ENCODE assay signal across 8 cellular contexts in genomic region chr20:35283441-35284266, GRCh38. TPM values are rescaled to one million over a fixed set of nuclear protein-coding genes. Genes with fewer than 3 reads are reported as not detected.
DNase-seq lines count a peak whose midpoint lies in the region; ATAC-seq, FAIRE-seq and TF ChIP-seq lines count a peak whose summit lies in the region.

No MANE protein-coding gene starts in this region.

- H3K27me3 ChIP-seq in BLaER1 (no peaks in the 10 kb centered on the region), right atrium auricular region (no peaks in the 10 kb centered on the region), small intestine (ENCODE audit: control insufficient read depth in 2 of 2, insufficient read depth in 2 of 2, low read length in 2 of 2) (no peaks in the 10 kb centered on the region)

- peak overlapping the region; percentile 98 for H3K4me3 ChIP-seq in BLaER1
- peak overlapping the region; percentile 66 to 81 for H3K4me3 ChIP-seq in right atrium auricular region
- H3K4me3 ChIP-seq in small intestine (ENCODE audit: low read depth in 1 of 2, low read length in 2 of 2), result peak overlapping the region; percentile 90 to 99

- peak overlapping the region; percentile 88 for H3K27ac Mint-ChIP-seq in HFFc6
- H3K27ac Mint-ChIP-seq in WTC11, result peak overlapping the region; percentile 84

- CTCF ChIA-PET in WTC11 (lab: Charles Lee), result interaction anchor here (0.7 to 2.4 kb wide), 10 partner anchors 10 to 300 kb away, joined by 3 to 14 read pairs (median 4); no protein-coding TSS in a partner anchor

- FAIRE-seq in small intestine (lab: Jason Lieb, UNC), result no peak

- peaks cover 36% of the 10 kb centered on the region for H3K36me3 Mint-ChIP-seq in HFFc6 (ENCODE audit: low read depth)
- H3K36me3 Mint-ChIP-seq in WTC11, result peaks cover 30% of the 10 kb centered on the region

- H3K27me3 Mint-ChIP-seq in HFFc6 (ENCODE audit: insufficient read depth) (no peaks in the 10 kb centered on the region; the same call in 1 of the 2 replicates), WTC11 (ENCODE audit: low read depth) (no peaks in the 10 kb centered on the region; the same call in 1 of the 2 replicates)

- H3K4me1 Mint-ChIP-seq in HFFc6 (ENCODE audit: low read depth) (peaks cover 44% of the 10 kb centered on the region), WTC11 (peaks cover 18% of the 10 kb centered on the region)

- peaks cover 20% of the 10 kb centered on the region for H3K4me1 ChIP-seq in BLaER1
- H3K4me1 ChIP-seq in right atrium auricular region, result peaks cover 0 to 20% of the 10 kb centered on the region in 2 donors
- H3K4me1 ChIP-seq in small intestine (ENCODE audit: control insufficient read depth in 2 of 2, insufficient read depth in 1 of 2, low read depth in 1 of 2, low read length in 1 of 2), result peaks cover 5 to 13% of the 10 kb centered on the region in 2 donors

- H3K36me3 ChIP-seq in BLaER1, result peaks cover 43% of the 10 kb centered on the region
- H3K36me3 ChIP-seq in right atrium auricular region, result peaks cover 21% of the 10 kb centered on the region
- H3K36me3 ChIP-seq in small intestine (ENCODE audit: control insufficient read depth in 2 of 2, insufficient read depth in 2 of 2, low read length in 2 of 2), result peaks cover 9 to 15% of the 10 kb centered on the region in 2 donors

- peaks cover 38% of the 10 kb centered on the region for H4K20me1 ChIP-seq in BLaER1

- ATAC-seq in WTC11, result no peak; the same call in 1 of the 2 replicates
- ATAC-seq in HG02884 (IDR thresholded peaks at IDR 0.05; ENCODE audit: unreplicated experiment), result no peak
- no peak for ATAC-seq in GM21825 (IDR thresholded peaks at IDR 0.05; ENCODE audit: unreplicated experiment)
- ATAC-seq in HG03196 (IDR thresholded peaks at IDR 0.05; ENCODE audit: unreplicated experiment), result no peak

- H3K4me2 ChIP-seq in BLaER1, result peak overlapping the region; percentile 90

- no peak for TF ChIP-seq CTCF in HFFc6 (IDR thresholded peaks at IDR 0.05)
- TF ChIP-seq CTCF in WTC11 (IDR thresholded peaks at IDR 0.05), result no peak
- no peak for TF ChIP-seq CTCF in right atrium auricular region (IDR thresholded peaks at IDR 0.05)

- H3K4me3 Mint-ChIP-seq in HFFc6 (peak overlapping the region; percentile 92), WTC11 (peak overlapping the region; percentile 94)

- H3K9me3 Mint-ChIP-seq in HFFc6, result no peaks in the 10 kb centered on the region
- no peaks in the 10 kb centered on the region for H3K9me3 Mint-ChIP-seq in WTC11

- DNase-seq in HFFc6, result no peak
- DNase-seq in WTC11 (ENCODE audit: low spot score), result no peak
- DNase-seq in right atrium auricular region (ENCODE audit: low spot score), result no peak
- DNase-seq in small intestine, result peak; percentile 56

- peak overlapping the region; percentile 86 for H3K27ac ChIP-seq in BLaER1
- H3K27ac ChIP-seq in right atrium auricular region, result peak overlapping the region; percentile 79 to 86
- peak overlapping the region; percentile 80 to 86 for H3K27ac ChIP-seq in small intestine (ENCODE audit: low read depth in 1 of 2, low read length in 1 of 2)

- H3K9me3 ChIP-seq in BLaER1 (no peaks in the 10 kb centered on the region), right atrium auricular region (no peaks in the 10 kb centered on the region), small intestine (ENCODE audit: control insufficient read depth, low read depth) (no peaks in the 10 kb centered on the region)

- H3K9ac ChIP-seq in BLaER1, result peak overlapping the region; percentile 95

- POLR2A ChIA-PET in WTC11 (lab: Charles Lee), result interaction anchor here (1.2 to 2.0 kb wide), 5 partner anchors 8 to 172 kb away, joined by 4 to 12 read pairs (median 5); partner anchors contain the start of genes CEP250 and EDEM2

- WGBS in small intestine, 3 donors, result 6 to 16% (median 11%) methylated on average over 24 of the region's 24 CpGs

TF ChIP-seq in WTC11, 78 proteins besides CTCF, POLR2A, EP300 and RAD21 (continues in another document):
- TF ChIP-seq, protein P1, sequence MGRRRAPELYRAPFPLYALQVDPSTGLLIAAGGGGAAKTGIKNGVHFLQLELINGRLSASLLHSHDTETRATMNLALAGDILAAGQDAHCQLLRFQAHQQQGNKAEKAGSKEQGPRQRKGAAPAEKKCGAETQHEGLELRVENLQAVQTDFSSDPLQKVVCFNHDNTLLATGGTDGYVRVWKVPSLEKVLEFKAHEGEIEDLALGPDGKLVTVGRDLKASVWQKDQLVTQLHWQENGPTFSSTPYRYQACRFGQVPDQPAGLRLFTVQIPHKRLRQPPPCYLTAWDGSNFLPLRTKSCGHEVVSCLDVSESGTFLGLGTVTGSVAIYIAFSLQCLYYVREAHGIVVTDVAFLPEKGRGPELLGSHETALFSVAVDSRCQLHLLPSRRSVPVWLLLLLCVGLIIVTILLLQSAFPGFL (CRISPR knock-in tag; IDR thresholded peaks at IDR 0.05; ENCODE audit: borderline replicate concordance), result no peak
- TF ChIP-seq PRRX2 (CRISPR knock-in tag; IDR thresholded peaks at IDR 0.05) (no peak), NFE2L1 (CRISPR knock-in tag; IDR thresholded peaks at IDR 0.05) (no peak), ETV6 (CRISPR knock-in tag; IDR thresholded peaks at IDR 0.05) (no peak), ZNF317 (CRISPR knock-in tag; IDR thresholded peaks at IDR 0.05; ENCODE audit: borderline replicate concordance, low read depth) (no peak), IRF1 (CRISPR knock-in tag; IDR thresholded peaks at IDR 0.05) (no peak), RORB (CRISPR knock-in tag; IDR thresholded peaks at IDR 0.05) (no peak), GTF2I (CRISPR knock-in tag; conservative IDR thresholded peaks at IDR 0.05) (no peak), USF1 (CRISPR knock-in tag; IDR thresholded peaks at IDR 0.05) (no peak)
- TF ChIP-seq, protein P2, sequence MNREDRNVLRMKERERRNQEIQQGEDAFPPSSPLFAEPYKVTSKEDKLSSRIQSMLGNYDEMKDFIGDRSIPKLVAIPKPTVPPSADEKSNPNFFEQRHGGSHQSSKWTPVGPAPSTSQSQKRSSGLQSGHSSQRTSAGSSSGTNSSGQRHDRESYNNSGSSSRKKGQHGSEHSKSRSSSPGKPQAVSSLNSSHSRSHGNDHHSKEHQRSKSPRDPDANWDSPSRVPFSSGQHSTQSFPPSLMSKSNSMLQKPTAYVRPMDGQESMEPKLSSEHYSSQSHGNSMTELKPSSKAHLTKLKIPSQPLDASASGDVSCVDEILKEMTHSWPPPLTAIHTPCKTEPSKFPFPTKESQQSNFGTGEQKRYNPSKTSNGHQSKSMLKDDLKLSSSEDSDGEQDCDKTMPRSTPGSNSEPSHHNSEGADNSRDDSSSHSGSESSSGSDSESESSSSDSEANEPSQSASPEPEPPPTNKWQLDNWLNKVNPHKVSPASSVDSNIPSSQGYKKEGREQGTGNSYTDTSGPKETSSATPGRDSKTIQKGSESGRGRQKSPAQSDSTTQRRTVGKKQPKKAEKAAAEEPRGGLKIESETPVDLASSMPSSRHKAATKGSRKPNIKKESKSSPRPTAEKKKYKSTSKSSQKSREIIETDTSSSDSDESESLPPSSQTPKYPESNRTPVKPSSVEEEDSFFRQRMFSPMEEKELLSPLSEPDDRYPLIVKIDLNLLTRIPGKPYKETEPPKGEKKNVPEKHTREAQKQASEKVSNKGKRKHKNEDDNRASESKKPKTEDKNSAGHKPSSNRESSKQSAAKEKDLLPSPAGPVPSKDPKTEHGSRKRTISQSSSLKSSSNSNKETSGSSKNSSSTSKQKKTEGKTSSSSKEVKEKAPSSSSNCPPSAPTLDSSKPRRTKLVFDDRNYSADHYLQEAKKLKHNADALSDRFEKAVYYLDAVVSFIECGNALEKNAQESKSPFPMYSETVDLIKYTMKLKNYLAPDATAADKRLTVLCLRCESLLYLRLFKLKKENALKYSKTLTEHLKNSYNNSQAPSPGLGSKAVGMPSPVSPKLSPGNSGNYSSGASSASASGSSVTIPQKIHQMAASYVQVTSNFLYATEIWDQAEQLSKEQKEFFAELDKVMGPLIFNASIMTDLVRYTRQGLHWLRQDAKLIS (CRISPR knock-in tag; IDR thresholded peaks at IDR 0.05; ENCODE audit: borderline replicate concordance), result no peak
- TF ChIP-seq, protein P3, sequence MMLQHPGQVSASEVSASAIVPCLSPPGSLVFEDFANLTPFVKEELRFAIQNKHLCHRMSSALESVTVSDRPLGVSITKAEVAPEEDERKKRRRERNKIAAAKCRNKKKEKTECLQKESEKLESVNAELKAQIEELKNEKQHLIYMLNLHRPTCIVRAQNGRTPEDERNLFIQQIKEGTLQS (CRISPR knock-in tag; conservative IDR thresholded peaks at IDR 0.05), result no peak

RNA-seq across cellular contexts. Expression of gene EIF6, which starts 0.9 kb away (rescaled TPM):
- total RNA-seq in HFFc6 (2021; fragmentation: NEBNext Ultra II Directional; extraction: Animal tissue kit (Norgen Biotek cat#: 25700)), result 100 to 1,000 TPM; 176 to 194 (median 185) TPM
- total RNA-seq in WTC11 (2021) (130 to 157 TPM (median 133 TPM) in 3 replicates), right atrium auricular region (10 to 100 TPM; 23.0 to 44.3 TPM)
- 100 to 1,000 TPM; 255 to 394 (median 313) TPM for polyA plus RNA-seq in small intestine

RNA-seq across cellular contexts. Expression of gene MMP24OS, which starts 5.7 kb away (rescaled TPM):
- total RNA-seq in HFFc6 (2021; fragmentation: NEBNext Ultra II Directional; extraction: Animal tissue kit (Norgen Biotek cat#: 25700)), result 100 to 1,000 TPM in 4 of 6 experiments, 10 to 100 TPM in 2; 91.7 to 117 (median 105) TPM
- 44.0 to 50.6 TPM (median 44.9 TPM) in 3 replicates for total RNA-seq in WTC11 (2021)
- 10 to 100 TPM; 11.9 to 24.2 TPM for total RNA-seq in right atrium auricular region
- polyA plus RNA-seq in small intestine, result 10 to 100 TPM; 28.4 to 88.8 (median 57.8) TPM

RNA-seq across cellular contexts. Expression of gene FAM83C, which starts 8.6 kb away (rescaled TPM):
- total RNA-seq in HFFc6 (2021; fragmentation: NEBNext Ultra II Directional; extraction: Animal tissue kit (Norgen Biotek cat#: 25700)), result not detected
- total RNA-seq in WTC11 (2021) (not detected in 3 replicates), right atrium auricular region (not detected)
- polyA plus RNA-seq in small intestine, result under 1 TPM in 1 of 3 donors, not detected in 2; 0.27 TPM

RNA-seq across cellular contexts. Expression of gene MMP24, which starts 57.2 kb away (rescaled TPM):
- 1 to 10 TPM in 1 of 6 experiments, under 1 TPM in 5; 0.48 to 1.2 (median 0.65) TPM for total RNA-seq in HFFc6 (2021; fragmentation: NEBNext Ultra II Directional; extraction: Animal tissue kit (Norgen Biotek cat#: 25700))
- total RNA-seq in WTC11 (2021) (6.6 to 16.8 TPM (median 7.2 TPM) in 3 replicates), right atrium auricular region (1 to 10 TPM; 2.2 to 3.8 TPM)
- polyA plus RNA-seq in small intestine, result 1 to 10 TPM in 1 of 3 donors, under 1 TPM in 2; 0.54 to 1.3 (median 0.67) TPM
